In the genomic region with DNA sequence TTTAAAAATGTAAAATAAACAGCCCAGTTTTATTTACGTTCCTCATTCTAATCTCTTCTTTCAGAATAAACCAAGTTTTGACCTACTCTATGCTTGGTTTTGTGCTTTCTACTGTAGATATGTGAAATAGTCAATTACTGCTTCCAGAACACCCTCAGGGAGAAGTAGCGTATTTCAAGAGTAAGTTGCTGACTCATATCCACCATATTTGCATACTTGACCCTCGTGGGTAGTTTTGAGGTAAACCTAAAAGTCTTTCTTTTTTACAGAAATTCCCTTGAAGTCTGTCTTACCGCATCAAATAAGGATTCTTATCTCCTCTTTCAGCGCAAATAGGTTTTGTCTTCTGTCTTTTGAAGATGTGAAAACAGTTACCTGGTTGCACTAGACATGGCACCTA, we compare ENCODE assay signal across 24 cellular contexts. TPM values are rescaled to one million over a fixed set of nuclear protein-coding genes. Genes with fewer than 3 reads are reported as not detected.
"Had no signal": no experiment of that assay in that cellular context is flagged by ENCODE, and none has a peak within 500 bp of the region (broad histone marks: within the 10 kb centered on the region; RNA-seq: fewer than 3 reads in every experiment).

No MANE protein-coding gene starts in this region.

- ATAC-seq: activated CD8-positive, alpha-beta memory T cell treated with anti-CD3 and anti-CD28 coated beads, Interleukin-2, amount 10 ng/mL, durations not matched to agents 7 days and 5 days; activated T-cell treated with anti-CD3 and anti-CD28 coated beads, Interleukin-2, amount 50 U/mL, for 4 hours; gastroesophageal sphincter; left colon; stimulated activated naive B cell treated with anti-CD40 and anti-IgM and Interleukin-4, amounts not matched to agents 10 μg/mL and 1 μg/mL and 100 μg/mL, for 72 hours had no signal

- H3K27ac ChIP-seq: cardiac muscle cell, gastroesophageal sphincter, right atrium auricular region, tibial nerve, vagina had no signal

- H3K4me1 ChIP-seq: gastroesophageal sphincter, right atrium auricular region, tibial nerve, vagina had no signal

- H3K9me3 ChIP-seq: gastroesophageal sphincter, right atrium auricular region, vagina had no signal

- H3K27me3 ChIP-seq: cardiac muscle cell, gastroesophageal sphincter, right atrium auricular region, tibial nerve, vagina had no signal

- H3K36me3 ChIP-seq: cardiac muscle cell, gastroesophageal sphincter, right atrium auricular region, tibial nerve, vagina had no signal

- DNase-seq: activated CD4-positive, alpha-beta T cell treated with anti-CD3 and anti-CD28 coated beads, Interleukin-2, amount 50 U/mL, for 48 hours; activated CD4-positive, CD25-positive, alpha-beta regulatory T cell treated with anti-CD3 and anti-CD28 coated beads, Interleukin-2, amount 50 U/mL, for 72 hours; activated CD8-positive, alpha-beta memory T cell treated with anti-CD3 and anti-CD28 coated beads, Interleukin-2, amount 10 ng/mL, durations not matched to agents 7 days and 5 days; activated effector memory CD4-positive, alpha-beta T cell treated with Interleukin-2 at 50 U/mL for 16 hours; activated naive CD4-positive, alpha-beta T cell treated with anti-CD3 and anti-CD28 coated beads, Interleukin-2, amount 50 U/mL, for 16 hours; activated T-cell treated with anti-CD3 and anti-CD28 coated beads, Interleukin-2, amount 50 U/mL, for 4 hours; left colon; nephron progenitor cell; occipital lobe; stimulated activated CD4-positive, alpha-beta T cell treated with anti-CD3 and anti-CD28 coated beads, Interleukin-15, amount 100 ng/mL, for 24 hours; stimulated activated CD4-positive, alpha-beta T cell treated with anti-CD3 and anti-CD28 coated beads, Interleukin-4, amount 100 ng/mL, for 1 hour; stimulated activated naive B cell treated with anti-CD40 and anti-IgM and Interleukin-4, amounts not matched to agents 10 μg/mL and 1 μg/mL and 100 μg/mL, for 72 hours had no signal

- H3K4me3 ChIP-seq: cardiac muscle cell, gastroesophageal sphincter, lung, right atrium auricular region, tibial nerve, vagina had no signal

RNA-seq across cellular contexts. Expression of a gene that starts 1.4 kb away (rescaled TPM):
- total RNA-seq: activated CD8-positive, alpha-beta memory T cell treated with anti-CD3 and anti-CD28 coated beads, Interleukin-2, amount 10 ng/mL, durations not matched to agents 7 days and 5 days; activated T-cell treated with anti-CD3 and anti-CD28 coated beads, Interleukin-2, amount 50 U/mL, for 4 hours; astrocyte; cardiac muscle cell; dermis microvascular lymphatic vessel endothelial cell; epithelial cell of proximal tubule; gastroesophageal sphincter; left colon; lung; mesothelial cell of epicardium; posterior vena cava; right atrium auricular region; skeletal muscle tissue; vagina had no signal

RNA-seq across cellular contexts. Expression of a gene that starts 15.3 kb away (rescaled TPM):
- total RNA-seq: astrocyte, cardiac muscle cell, dermis microvascular lymphatic vessel endothelial cell, epithelial cell of proximal tubule, gastroesophageal sphincter, right atrium auricular region, skeletal muscle tissue had no signal

RNA-seq across cellular contexts. Expression of a gene that starts 31.7 kb away (rescaled TPM):
- total RNA-seq: activated CD8-positive, alpha-beta memory T cell treated with anti-CD3 and anti-CD28 coated beads, Interleukin-2, amount 10 ng/mL, durations not matched to agents 7 days and 5 days; activated T-cell treated with anti-CD3 and anti-CD28 coated beads, Interleukin-2, amount 50 U/mL, for 4 hours; astrocyte; cardiac muscle cell; dermis microvascular lymphatic vessel endothelial cell; epithelial cell of proximal tubule; gastroesophageal sphincter; left colon; lung; mesothelial cell of epicardium; posterior vena cava; right atrium auricular region; skeletal muscle tissue; tibial nerve; vagina had no signal

RNA-seq across cellular contexts. Expression of a gene that starts 49.8 kb away (rescaled TPM):
- total RNA-seq: activated CD8-positive, alpha-beta memory T cell treated with anti-CD3 and anti-CD28 coated beads, Interleukin-2, amount 10 ng/mL, durations not matched to agents 7 days and 5 days; activated T-cell treated with anti-CD3 and anti-CD28 coated beads, Interleukin-2, amount 50 U/mL, for 4 hours; astrocyte; cardiac muscle cell; dermis microvascular lymphatic vessel endothelial cell; epithelial cell of proximal tubule; gastroesophageal sphincter; left colon; lung; mesothelial cell of epicardium; posterior vena cava; right atrium auricular region; skeletal muscle tissue; vagina had no signal
